In genomic region chr16:14672403-14672971, GRCh38 we compare ENCODE assay signal across 9 cellular contexts. TPM values are rescaled to one million over a fixed set of nuclear protein-coding genes. Genes with fewer than 3 reads are reported as not detected.
DNase-seq lines count a peak whose midpoint lies in the region; ATAC-seq and TF ChIP-seq lines count a peak whose summit lies in the region.
"Had no signal": no experiment of that assay in that cellular context is flagged by ENCODE, and none has a peak within 500 bp of the region (broad histone marks: within the 10 kb centered on the region; RNA-seq: fewer than 3 reads in every experiment).

No MANE protein-coding gene starts in this region.

- ATAC-seq in GM21447 (IDR thresholded peaks at IDR 0.05; ENCODE audit: unreplicated experiment) (peak; percentile 84), HG03469 (IDR thresholded peaks at IDR 0.05; ENCODE audit: unreplicated experiment) (no peak)

- DNase-seq in GM12864 (ENCODE audit: low read depth) (peak; percentile 61), NCI-H2029 (lab: John Stamatoyannopoulos, UW) (peak; percentile 56), left kidney (ENCODE audit: low read depth, low spot score) (peak; percentile 22), lower leg skin (ENCODE audit: low spot score in 2 of 2) (no peak), islet precursor cell (no peak), amniotic stem cell (lab: John Stamatoyannopoulos, UW) (no peak)
- DNase-seq: spleen had no signal

- H3K4me3 ChIP-seq in GM12864 (ENCODE audit: low read depth, low read length) (no peak overlapping the region), lower leg skin (ENCODE audit: low read depth, poor library complexity, severe bottlenecking) (no peak overlapping the region)

- TF ChIP-seq POLR2A in lower leg skin (IDR thresholded peaks at IDR 0.05), result no peak

- intact Hi-C loops in lower leg skin (cut with DNase I; ENCODE audit: low total_unique reads), result no loop called here

- 60 to 68% methylated on average over 7 of the region's 7 CpGs for WGBS in lower leg skin, 2 donors

- no peak for TF ChIP-seq CTCF in GM12864 (IDR thresholded peaks at IDR 0.05; ENCODE audit: low read depth, low read length, missing control alignments)
- no peak for TF ChIP-seq CTCF in lower leg skin (IDR thresholded peaks at IDR 0.05)

RNA-seq across cellular contexts. Expression of gene PLA2G10, which starts 21.6 kb away (rescaled TPM):
- total RNA-seq in lower leg skin, result not detected
- total RNA-seq: spleen had no signal

RNA-seq across cellular contexts. Expression of gene NPIPA3, which starts 30.7 kb away (rescaled TPM):
- 1 to 10 TPM in 2 of 4 donors, under 1 TPM in 1, not detected in 1; 0.57 to 2.0 (median 1.6) TPM for total RNA-seq in lower leg skin

RNA-seq across cellular contexts. Expression of gene BFAR, which starts 39.7 kb away (rescaled TPM):
- total RNA-seq in lower leg skin, result 10 to 100 TPM; 37.6 to 64.2 (median 53.6) TPM

RNA-seq across cellular contexts. Expression of gene PARN, which starts 42.4 kb away (rescaled TPM):
- 10 to 100 TPM; 23.4 to 28.7 (median 25.4) TPM for total RNA-seq in lower leg skin

Comparison
In these comparisons a context has a peak if more than half of its experiments do, and no peak if none do; other contexts are left out.
1. DNase-seq: peak in GM12864 (single experiment), NCI-H2029 (single experiment) and left kidney (single experiment); none in lower leg skin (0 of 2), islet precursor cell (single experiment) and amniotic stem cell (single experiment).